ENCODE assay signal across 9 cellular contexts in the genomic region with DNA sequence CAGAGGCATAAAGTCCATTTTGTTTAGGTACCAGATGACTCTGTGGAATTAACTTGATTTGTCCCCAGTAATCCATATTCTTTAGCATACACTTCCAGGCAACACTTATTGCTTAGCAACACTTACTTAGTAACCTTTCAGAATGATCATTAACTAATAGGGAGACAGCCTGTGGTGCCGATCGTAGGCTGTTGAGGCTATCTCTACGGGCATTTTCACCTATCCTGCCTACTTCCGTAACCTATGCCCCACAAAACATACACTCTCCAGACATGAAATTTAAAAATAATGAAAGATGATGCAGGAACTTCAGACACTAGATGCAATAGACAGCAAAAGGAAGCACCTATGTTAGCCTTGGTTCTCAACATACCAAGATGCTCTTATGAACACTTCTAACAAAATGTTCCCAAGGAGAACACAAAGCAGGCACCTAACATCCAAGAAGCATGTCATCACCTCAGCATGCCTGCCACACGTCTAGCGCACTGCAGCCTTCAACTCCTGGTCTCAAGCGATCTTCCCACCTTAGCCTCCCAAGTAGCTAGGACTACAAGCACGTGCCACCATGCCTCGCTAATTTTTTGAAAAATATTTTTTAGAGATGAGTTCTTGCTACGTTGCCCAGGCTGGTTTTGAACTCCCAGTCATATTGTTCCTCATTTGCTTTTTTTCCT. TPM values are rescaled to one million over a fixed set of nuclear protein-coding genes. Genes with fewer than 3 reads are reported as not detected.
"Had no signal": no experiment of that assay in that cellular context is flagged by ENCODE, and none has a peak within 500 bp of the region (broad histone marks: within the 10 kb centered on the region; RNA-seq: fewer than 3 reads in every experiment).

No MANE protein-coding gene starts in this region.

- H3K9ac ChIP-seq: KMS-11 had no signal

- H3K27ac Mint-ChIP-seq: GM23338, H9, IgD-negative memory B cell had no signal

- H3K4me3 ChIP-seq: GM23338 had no signal

- H3K9me3 Mint-ChIP-seq: GM23338, H9, IgD-negative memory B cell had no signal

- H3K4me1 Mint-ChIP-seq: GM23338 had no signal

- ATAC-seq: GM23338 had no signal

- DNase-seq: H9, HCEC 1CT, KBM-7 had no signal

- H3K27ac ChIP-seq: HL-60, KMS-11 had no signal

- H3K36me3 Mint-ChIP-seq: IgD-negative memory B cell had no signal

- FAIRE-seq: H1, H54 had no signal

- H3K4me3 Mint-ChIP-seq: GM23338, H9, IgD-negative memory B cell had no signal

RNA-seq across cellular contexts. Expression of a gene that starts 34.5 kb away (rescaled TPM):
- polyA plus RNA-seq: GM23338, IgD-negative memory B cell had no signal
